21 cellular contexts compared by ENCODE assay signal in the genomic region with DNA sequence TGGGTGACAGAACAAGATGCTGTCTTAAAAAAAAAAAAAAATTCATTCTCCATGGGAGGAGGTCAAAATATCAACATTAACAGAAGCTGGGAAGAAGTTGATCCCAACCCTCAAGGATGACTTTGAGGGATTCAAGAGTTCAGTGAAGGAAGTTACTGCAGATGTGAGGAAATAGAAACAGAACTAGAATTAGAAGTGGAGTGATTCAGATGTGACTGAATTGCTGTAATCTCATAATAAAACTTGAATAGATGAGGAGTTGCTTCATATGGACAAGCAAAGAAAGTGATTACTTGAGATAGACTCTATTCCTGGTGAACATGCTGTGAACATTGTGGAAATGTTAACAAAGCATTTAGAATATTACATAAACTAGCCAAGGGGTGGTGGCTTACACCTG. TPM values are rescaled to one million over a fixed set of nuclear protein-coding genes. Genes with fewer than 3 reads are reported as not detected.
DNase-seq lines count a peak whose midpoint lies in the region; ATAC-seq, FAIRE-seq and TF ChIP-seq lines count a peak whose summit lies in the region.
"Had no signal": no experiment of that assay in that cellular context is flagged by ENCODE, and none has a peak within 500 bp of the region (broad histone marks: within the 10 kb centered on the region; RNA-seq: fewer than 3 reads in every experiment).

No MANE protein-coding gene starts in this region.

- no peaks in the 10 kb centered on the region for H3K36me3 ChIP-seq in mucosa of rectum (ENCODE audit: control insufficient read depth in 2 of 2, insufficient read depth in 2 of 2, low read length in 2 of 2)
- no peaks in the 10 kb centered on the region for H3K36me3 ChIP-seq in ovary

- H3K4me3 ChIP-seq in A549, result no peak overlapping the region
- no peak overlapping the region for H3K4me3 ChIP-seq in HL-60 (replicated peaks; ENCODE audit: insufficient read depth, low read length)
- no peak overlapping the region for H3K4me3 ChIP-seq in mucosa of rectum (ENCODE audit: low read length in 2 of 2)
- H3K4me3 ChIP-seq in ovary, result no peak overlapping the region

- H3K9ac ChIP-seq in mucosa of rectum (ENCODE audit: low read depth in 1 of 2, low read length in 2 of 2), result no peak overlapping the region

- H3K4me2 ChIP-seq in A549, result no peak overlapping the region

- TF ChIP-seq RAD21 in A549 (conservative IDR thresholded peaks at IDR 0.05 in 1 of 2, IDR thresholded peaks at IDR 0.05 in 1 of 2), result no peak

- DNase-seq in A549 (ENCODE audit: low read depth in 1 of 2, low spot score in 1 of 2) (no peak), HL-60 (ENCODE audit: low read depth in 1 of 2, low spot score in 1 of 2) (no peak), epithelial cell of prostate (ENCODE audit: low read depth, low spot score) (no peak), ovary (no peak)
- DNase-seq in activated CD4-positive, alpha-beta T cell treated with anti-CD3 and anti-CD28 coated beads for 48 hours, result no peak
- DNase-seq in stimulated activated CD8-positive, alpha-beta memory T cell treated with anti-CD3 and anti-CD28 coated beads, Interleukin-4, amount 100 ng/mL, for 48 hours, result no peak
- DNase-seq: AML-193; Calu3; CD4-positive, CD25-positive, alpha-beta regulatory T cell; NCI-H1048; NCI-H146; NCI-H2081 treated with DMSO at 0.1 percent for 48 hours; NCI-H526; NK-92 treated with Interleukin-12 subunit alpha and Interleukin-12 subunit beta, amount 100 ng/mL, for 24 hours; PC-3 had no signal

- H3K27me3 ChIP-seq in HL-60 (ENCODE audit: insufficient read depth, poor library complexity, severe bottlenecking), result no peaks in the 10 kb centered on the region
- H3K27me3 ChIP-seq in mucosa of rectum (ENCODE audit: control insufficient read depth in 2 of 2, insufficient read depth in 2 of 2, low read length in 2 of 2), result no peaks in the 10 kb centered on the region
- H3K27me3 ChIP-seq in ovary, result no peaks in the 10 kb centered on the region

- TF ChIP-seq CTCF in A549 (IDR thresholded peaks at IDR 0.05) (no peak), HL-60 (IDR thresholded peaks at IDR 0.05; ENCODE audit: insufficient read depth, low read length) (no peak), ovary (IDR thresholded peaks at IDR 0.05) (no peak)

- TF ChIP-seq POLR2A in A549 (IDR thresholded peaks at IDR 0.05; ENCODE audit: low read length), result no peak
- no peak for TF ChIP-seq POLR2A in ovary (IDR thresholded peaks at IDR 0.05)

- intact Hi-C loops in ovary (cut with DNase I), result no loop called here

- no peak for FAIRE-seq in A549 (lab: Jason Lieb, UNC)
- FAIRE-seq: GM12891, HTR-8/SVneo had no signal

- peak overlapping the region; percentile 13 to 96; a peak in 3 of 6 replicates for H3K27ac ChIP-seq in A549
- peak overlapping the region; percentile 19 for H3K27ac ChIP-seq in HL-60 (replicated peaks)
- peak overlapping the region; percentile 27 for H3K27ac ChIP-seq in epithelial cell of prostate
- H3K27ac ChIP-seq in mucosa of rectum (ENCODE audit: low read depth in 2 of 2, low read length in 2 of 2), result peak overlapping the region; percentile 34 to 61
- no peak overlapping the region for H3K27ac ChIP-seq in ovary

- ATAC-seq in A549 (no peak), GM19395 (IDR thresholded peaks at IDR 0.05; ENCODE audit: unreplicated experiment) (no peak)
- ATAC-seq: PC-3, Right ventricle myocardium inferior had no signal

- CTCF ChIA-PET in A549 (lab: Yijun Ruan, JAX), result interaction anchor here (4.1 kb wide), 1 partner anchor 19 kb away, joined by 17 read pairs; a partner anchor contains a TSS

- TF ChIP-seq EP300 in A549 (IDR thresholded peaks at IDR 0.05), result no peak
- no peak for TF ChIP-seq EP300 in ovary (IDR thresholded peaks at IDR 0.05)

- POLR2A ChIA-PET in A549 (lab: Yijun Ruan, JAX), result interaction anchor here (3.0 kb wide), 1 partner anchor 33 kb away, joined by 13 read pairs; a partner anchor contains a TSS

- H3K4me1 ChIP-seq in A549 (peaks cover 39% of the 10 kb centered on the region), mucosa of rectum (ENCODE audit: control insufficient read depth in 2 of 2, insufficient read depth in 2 of 2, low read length in 2 of 2) (peaks cover 3 to 22% of the 10 kb centered on the region in 2 donors), ovary (ENCODE audit: insufficient read depth) (no peaks in the 10 kb centered on the region)

- H3K9me3 ChIP-seq in A549, result 0 out of 3 replicates have a peak, but pooled peaks cover 5% of the 10 kb centered on the region
- peaks cover 3 to 7% of the 10 kb centered on the region in 2 donors for H3K9me3 ChIP-seq in mucosa of rectum (ENCODE audit: control insufficient read depth in 2 of 2, low read length in 2 of 2)
- H3K9me3 ChIP-seq in ovary, result peaks cover 0 to 4% of the 10 kb centered on the region in 2 donors

TF ChIP-seq in A549, 52 proteins besides CTCF, POLR2A, EP300 and RAD21:
- TF ChIP-seq CBX8 (IDR thresholded peaks at IDR 0.05), result no peak
- no peak for TF ChIP-seq SMC3 (IDR thresholded peaks at IDR 0.05)
- no peak for TF ChIP-seq POLR2AphosphoS2 (conservative IDR thresholded peaks at IDR 0.05; ENCODE audit: low read length)
- no peak for TF ChIP-seq SREBF2 (IDR thresholded peaks at IDR 0.05)
- TF ChIP-seq HDAC2 (IDR thresholded peaks at IDR 0.05), result no peak
- TF ChIP-seq CHD4 (IDR thresholded peaks at IDR 0.05; ENCODE audit: borderline replicate concordance), result no peak
- no peak for TF ChIP-seq RARB (CRISPR knock-in tag; IDR thresholded peaks at IDR 0.05)

RNA-seq across cellular contexts. Expression of a gene that starts 19.7 kb away (rescaled TPM):
- 0.12 and 0.34 TPM in 2 replicates for polyA plus RNA-seq in A549 (2011; rRNA removed)
- polyA plus RNA-seq in A549 (2012; cell fraction: cytosol; rRNA removed), result 0.04 and 0.08 TPM in 2 replicates
- 0.06 and 0.07 TPM in 2 replicates for polyA plus RNA-seq in A549 (2012; cell fraction: nucleus; rRNA removed)
- polyA plus RNA-seq in A549 (2017; fragmentation: RNase III; extraction: RNeasy Plus Mini Kit Qiagen cat#74134 plus additional on column Dnase treatment), result 0.13 to 0.20 TPM (median 0.16 TPM) in 3 replicates
- 0.41 and 0.88 TPM in 2 replicates for polyA minus RNA-seq in A549 (2011; rRNA and poly(A)+ RNA removed)
- total RNA-seq in ovary, result not detected
- polyA plus RNA-seq in ovary, result not detected
- total RNA-seq: CD4-positive, CD25-positive, alpha-beta regulatory T cell; PC-3; Right ventricle myocardium inferior had no signal

RNA-seq across cellular contexts. Expression of a gene that starts 32.9 kb away (rescaled TPM):
- 163 and 177 TPM in 2 replicates for polyA plus RNA-seq in A549 (2011; rRNA removed)
- polyA plus RNA-seq in A549 (2012; cell fraction: cytosol; rRNA removed), result 42.1 and 50.9 TPM in 2 replicates
- polyA plus RNA-seq in A549 (2012; cell fraction: nucleus; rRNA removed), result 21.7 and 40.4 TPM in 2 replicates
- 81.8 to 89.4 TPM (median 86.4 TPM) in 3 replicates for polyA plus RNA-seq in A549 (2017; fragmentation: RNase III; extraction: RNeasy Plus Mini Kit Qiagen cat#74134 plus additional on column Dnase treatment)
- polyA minus RNA-seq in A549 (2011; rRNA and poly(A)+ RNA removed), result 64.4 and 78.0 TPM in 2 replicates
- 10 to 100 TPM; 57.8 to 88.5 (median 62.0) TPM for total RNA-seq in ovary
- polyA plus RNA-seq in ovary, result 10 to 100 TPM; 49.1 to 92.3 TPM

RNA-seq across cellular contexts. Expression of a gene that starts 50.9 kb away (rescaled TPM):
- 30.2 and 32.0 TPM in 2 replicates for polyA plus RNA-seq in A549 (2011; rRNA removed)
- polyA plus RNA-seq in A549 (2012; cell fraction: cytosol; rRNA removed), result 15.0 and 15.7 TPM in 2 replicates
- polyA plus RNA-seq in A549 (2012; cell fraction: nucleus; rRNA removed), result 10.5 and 15.0 TPM in 2 replicates
- polyA plus RNA-seq in A549 (2017; fragmentation: RNase III; extraction: RNeasy Plus Mini Kit Qiagen cat#74134 plus additional on column Dnase treatment), result 20.9 to 22.7 TPM (median 22.5 TPM) in 3 replicates
- polyA minus RNA-seq in A549 (2011; rRNA and poly(A)+ RNA removed), result 9.8 and 10.0 TPM in 2 replicates
- total RNA-seq in ovary, result under 1 TPM in 1 of 7 donors, not detected in 6; 0.05 TPM
- polyA plus RNA-seq in ovary, result under 1 TPM; 0.05 to 0.23 TPM
- total RNA-seq: A172; CD4-positive, CD25-positive, alpha-beta regulatory T cell; PC-3; Right ventricle myocardium inferior had no signal
- polyA plus RNA-seq: CD4-positive, CD25-positive, alpha-beta regulatory T cell had no signal

Comparison
In these comparisons a context has a peak if more than half of its experiments do, and no peak if none do; other contexts are left out.
1. H3K27ac ChIP-seq: peak in A549 (2 of 2), HL-60 (single experiment), epithelial cell of prostate (single experiment) and mucosa of rectum (2 of 2); none in ovary (0 of 2).
2. RNA of a gene that starts 50.9 kb away (polyA plus RNA-seq): 10.5 to 32.0 TPM in A549; 0.05 to 0.23 TPM in ovary; every median in the first group is over 4 times any median in the second.